Comparison of ENCODE assay signal across 8 cellular contexts in genomic region chr10:97425964-97426775, GRCh38. TPM values are rescaled to one million over a fixed set of nuclear protein-coding genes. Genes with fewer than 3 reads are reported as not detected.
A peak's percentile ranks its signal among the peaks of the same experiment; 100 is the strongest.
DNase-seq lines count a peak whose midpoint lies in the region; ATAC-seq lines count a peak whose summit lies in the region.

TSS of gene PGAM1 (plus strand) at chr10:97426191. CDS start at chr10:97426308, 117 bp downstream.

- peak within 1 kb of the TSS; percentile 86 for H3K4me3 ChIP-seq in right cardiac atrium (ENCODE audit: low read length)
- H3K4me3 ChIP-seq in rectal smooth muscle tissue (ENCODE audit: low read length): peak within 1 kb of the TSS; percentile 80
- peak within 1 kb of the TSS; percentile 30 to 76 for H3K4me3 ChIP-seq in aorta (ENCODE audit: low read length in 2 of 2)

- H3K4me1 ChIP-seq in right cardiac atrium (ENCODE audit: control insufficient read depth, insufficient read depth, low read length) (peaks cover 6% of the 10 kb centered on the region), rectal smooth muscle tissue (ENCODE audit: control insufficient read depth, insufficient read depth, low read length) (peaks cover 10% of the 10 kb centered on the region), aorta (ENCODE audit: control insufficient read depth in 1 of 2, insufficient read depth in 2 of 2, low read length in 2 of 2) (peaks cover 0 to 6% of the 10 kb centered on the region in 2 donors)

- H3K27ac ChIP-seq in right cardiac atrium (ENCODE audit: low read length): peak within 1 kb of the TSS; percentile 90
- H3K27ac ChIP-seq in rectal smooth muscle tissue (ENCODE audit: low read depth, low read length): peak within 1 kb of the TSS; percentile 79
- peak within 1 kb of the TSS in 1 of 2 donors; percentile 64 for H3K27ac ChIP-seq in aorta (ENCODE audit: low read depth in 1 of 2, low read length in 2 of 2)

- no peaks in the 10 kb centered on the region for H3K27me3 ChIP-seq in right cardiac atrium (ENCODE audit: control insufficient read depth, insufficient read depth)
- H3K27me3 ChIP-seq in rectal smooth muscle tissue (ENCODE audit: control insufficient read depth, insufficient read depth, low read length): no peaks in the 10 kb centered on the region
- H3K27me3 ChIP-seq in aorta (ENCODE audit: control insufficient read depth in 1 of 2, insufficient read depth in 2 of 2, low read length in 1 of 2): no peaks in the 10 kb centered on the region

- H3K36me3 ChIP-seq in rectal smooth muscle tissue (ENCODE audit: control insufficient read depth, insufficient read depth, low read length): peaks cover 13% of the 10 kb centered on the region
- peaks cover 0 to 1% of the 10 kb centered on the region in 2 donors for H3K36me3 ChIP-seq in aorta (ENCODE audit: control insufficient read depth in 1 of 2, insufficient read depth in 2 of 2, low read length in 1 of 2)

- intact Hi-C loops in right cardiac atrium (cut with DNase I) (no loop called here), aorta (cut with DNase I) (loop anchor here in 1 of 2 donors (2.0 kb wide), 1 partner anchor 19 kb away; no protein-coding TSS in a partner anchor)

- H3K9ac ChIP-seq in rectal smooth muscle tissue (ENCODE audit: low read length): peak within 1 kb of the TSS; percentile 84

- WGBS in right cardiac atrium: under 1% methylated on average over 83 of the region's 90 CpGs
- WGBS in aorta, 2 donors: 0 to 2% methylated on average over 53 to 90 of the region's 90 CpGs

- DNase-seq in NCI-H187 (lab: John Stamatoyannopoulos, UW) (peak; percentile 71 to 72), T-helper 2 cell (peak; percentile 91 to 98 (median 94)), anterior cingulate cortex (lab: John Stamatoyannopoulos, UW) (peak; percentile 44 to 97 (median 94)), right cardiac atrium (peak; percentile 95 to 99 (median 98)), aorta (peak; percentile 97 to 98)

- H3K9me3 ChIP-seq in right cardiac atrium (ENCODE audit: control insufficient read depth, low read length) (no peaks in the 10 kb centered on the region), aorta (ENCODE audit: control insufficient read depth, low read length) (no peaks in the 10 kb centered on the region)

- ATAC-seq in GM18499 (IDR thresholded peaks at IDR 0.05; ENCODE audit: insufficient read depth, unreplicated experiment) (peak; percentile 72), HG02943 (IDR thresholded peaks at IDR 0.05; ENCODE audit: low read depth, unreplicated experiment) (peak; percentile 79), right cardiac atrium (peak; percentile 97), aorta (ENCODE audit: low FRiP score) (peak; percentile 98)

RNA-seq across cellular contexts. Expression of gene PGAM1, which starts in this region (rescaled TPM):
- total RNA-seq in right cardiac atrium (100 to 1,000 TPM; 245 to 330 (median 314) TPM), aorta (100 to 1,000 TPM; 145 to 148 TPM)
- polyA plus RNA-seq in right cardiac atrium (204 TPM), aorta (100 to 1,000 TPM; 134 to 189 TPM)
